ENCODE assay signal across 1 cellular context in the genomic region with DNA sequence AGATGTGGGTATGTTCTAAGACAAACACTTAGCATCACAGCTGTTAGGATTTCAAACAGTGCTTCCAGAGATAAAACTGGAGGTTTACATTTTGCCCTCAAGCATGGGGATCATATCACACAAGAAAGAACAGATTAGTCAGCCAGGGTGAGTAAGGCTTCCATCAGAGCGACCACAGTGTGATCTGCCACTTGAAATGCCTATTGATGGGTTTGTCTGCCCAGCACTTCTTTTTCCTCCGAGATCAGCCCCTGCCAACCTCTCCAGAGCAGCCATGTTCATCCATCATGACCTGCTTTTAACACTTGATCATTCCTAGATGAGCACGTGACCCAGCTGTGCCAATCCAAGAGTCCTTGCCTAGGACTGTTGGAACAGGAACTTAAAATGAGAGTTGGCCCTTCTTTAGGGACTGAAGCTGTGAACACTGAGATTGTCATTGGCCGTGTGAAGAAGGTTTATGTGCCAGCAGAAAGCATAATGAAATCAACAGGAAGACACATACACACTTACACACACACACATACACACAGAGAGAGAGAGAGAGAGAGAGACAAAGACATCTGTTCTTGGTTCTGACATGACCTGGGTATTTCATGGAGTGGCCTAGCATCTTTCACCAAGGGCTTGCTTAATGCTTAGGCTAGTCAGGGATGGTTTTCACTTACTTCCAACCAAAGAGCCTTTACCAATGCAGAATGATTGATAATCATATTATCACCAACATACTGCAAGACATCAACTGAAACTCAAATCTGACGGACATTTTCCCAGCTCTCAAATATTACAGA.
TF ChIP-seq lines count a peak whose summit lies in the region.

No MANE protein-coding gene starts in this region.

TF ChIP-seq in HepG2, 621 proteins besides CTCF, POLR2A, EP300 and RAD21:
- TF ChIP-seq ZNF83 (CRISPR knock-in tag; IDR thresholded peaks at IDR 0.05; ENCODE audit: borderline replicate concordance), result no peak
- no peak for TF ChIP-seq ARID2 (CRISPR knock-in tag; IDR thresholded peaks at IDR 0.05; ENCODE audit: borderline replicate concordance)
- TF ChIP-seq, protein P1, sequence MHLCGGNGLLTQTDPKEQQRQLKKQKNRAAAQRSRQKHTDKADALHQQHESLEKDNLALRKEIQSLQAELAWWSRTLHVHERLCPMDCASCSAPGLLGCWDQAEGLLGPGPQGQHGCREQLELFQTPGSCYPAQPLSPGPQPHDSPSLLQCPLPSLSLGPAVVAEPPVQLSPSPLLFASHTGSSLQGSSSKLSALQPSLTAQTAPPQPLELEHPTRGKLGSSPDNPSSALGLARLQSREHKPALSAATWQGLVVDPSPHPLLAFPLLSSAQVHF (CRISPR knock-in tag; IDR thresholded peaks at IDR 0.05), result no peak
- TF ChIP-seq RAD51 (IDR thresholded peaks at IDR 0.05; ENCODE audit: borderline replicate concordance), result peak; percentile 49; the same call in 1 of the 2 replicates
- TF ChIP-seq SP2 (CRISPR knock-in tag; IDR thresholded peaks at IDR 0.05), result no peak
- TF ChIP-seq, protein P2, sequence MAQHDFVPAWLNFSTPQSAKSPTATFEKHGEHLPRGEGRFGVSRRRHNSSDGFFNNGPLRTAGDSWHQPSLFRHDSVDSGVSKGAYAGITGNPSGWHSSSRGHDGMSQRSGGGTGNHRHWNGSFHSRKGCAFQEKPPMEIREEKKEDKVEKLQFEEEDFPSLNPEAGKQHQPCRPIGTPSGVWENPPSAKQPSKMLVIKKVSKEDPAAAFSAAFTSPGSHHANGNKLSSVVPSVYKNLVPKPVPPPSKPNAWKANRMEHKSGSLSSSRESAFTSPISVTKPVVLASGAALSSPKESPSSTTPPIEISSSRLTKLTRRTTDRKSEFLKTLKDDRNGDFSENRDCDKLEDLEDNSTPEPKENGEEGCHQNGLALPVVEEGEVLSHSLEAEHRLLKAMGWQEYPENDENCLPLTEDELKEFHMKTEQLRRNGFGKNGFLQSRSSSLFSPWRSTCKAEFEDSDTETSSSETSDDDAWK (CRISPR knock-in tag; IDR thresholded peaks at IDR 0.05), result no peak
- TF ChIP-seq HNF4G (IDR thresholded peaks at IDR 0.05; ENCODE audit: borderline replicate concordance, low read depth, low read length), result no peak
- no peak for TF ChIP-seq HNF4G (CRISPR knock-in tag; IDR thresholded peaks at IDR 0.05; ENCODE audit: borderline replicate concordance, low read depth)
- TF ChIP-seq ZNF850 (CRISPR knock-in tag; conservative IDR thresholded peaks at IDR 0.05), result no peak
- TF ChIP-seq ZNF605 (CRISPR knock-in tag; IDR thresholded peaks at IDR 0.05), result no peak
- TF ChIP-seq PRPF4 (IDR thresholded peaks at IDR 0.05; ENCODE audit: low read depth, low read length, poor library complexity, severe bottlenecking), result no peak
- TF ChIP-seq, protein P3, sequence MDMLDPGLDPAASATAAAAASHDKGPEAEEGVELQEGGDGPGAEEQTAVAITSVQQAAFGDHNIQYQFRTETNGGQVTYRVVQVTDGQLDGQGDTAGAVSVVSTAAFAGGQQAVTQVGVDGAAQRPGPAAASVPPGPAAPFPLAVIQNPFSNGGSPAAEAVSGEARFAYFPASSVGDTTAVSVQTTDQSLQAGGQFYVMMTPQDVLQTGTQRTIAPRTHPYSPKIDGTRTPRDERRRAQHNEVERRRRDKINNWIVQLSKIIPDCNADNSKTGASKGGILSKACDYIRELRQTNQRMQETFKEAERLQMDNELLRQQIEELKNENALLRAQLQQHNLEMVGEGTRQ (IDR thresholded peaks at IDR 0.05; ENCODE audit: low read depth, low read length), result peak; percentile 50
- TF ChIP-seq, protein P3 (CRISPR knock-in tag; IDR thresholded peaks at IDR 0.05; ENCODE audit: borderline replicate concordance), result peak; percentile 29; the same call in 1 of the 2 replicates
- TF ChIP-seq, protein P4, sequence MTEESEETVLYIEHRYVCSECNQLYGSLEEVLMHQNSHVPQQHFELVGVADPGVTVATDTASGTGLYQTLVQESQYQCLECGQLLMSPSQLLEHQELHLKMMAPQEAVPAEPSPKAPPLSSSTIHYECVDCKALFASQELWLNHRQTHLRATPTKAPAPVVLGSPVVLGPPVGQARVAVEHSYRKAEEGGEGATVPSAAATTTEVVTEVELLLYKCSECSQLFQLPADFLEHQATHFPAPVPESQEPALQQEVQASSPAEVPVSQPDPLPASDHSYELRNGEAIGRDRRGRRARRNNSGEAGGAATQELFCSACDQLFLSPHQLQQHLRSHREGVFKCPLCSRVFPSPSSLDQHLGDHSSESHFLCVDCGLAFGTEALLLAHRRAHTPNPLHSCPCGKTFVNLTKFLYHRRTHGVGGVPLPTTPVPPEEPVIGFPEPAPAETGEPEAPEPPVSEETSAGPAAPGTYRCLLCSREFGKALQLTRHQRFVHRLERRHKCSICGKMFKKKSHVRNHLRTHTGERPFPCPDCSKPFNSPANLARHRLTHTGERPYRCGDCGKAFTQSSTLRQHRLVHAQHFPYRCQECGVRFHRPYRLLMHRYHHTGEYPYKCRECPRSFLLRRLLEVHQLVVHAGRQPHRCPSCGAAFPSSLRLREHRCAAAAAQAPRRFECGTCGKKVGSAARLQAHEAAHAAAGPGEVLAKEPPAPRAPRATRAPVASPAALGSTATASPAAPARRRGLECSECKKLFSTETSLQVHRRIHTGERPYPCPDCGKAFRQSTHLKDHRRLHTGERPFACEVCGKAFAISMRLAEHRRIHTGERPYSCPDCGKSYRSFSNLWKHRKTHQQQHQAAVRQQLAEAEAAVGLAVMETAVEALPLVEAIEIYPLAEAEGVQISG (CRISPR knock-in tag; IDR thresholded peaks at IDR 0.05), result no peak
